Comparison of ENCODE assay signal across 13 cellular contexts in genomic region chr1:172338295-172338735, GRCh38.
A peak's percentile ranks its signal among the peaks of the same experiment; 100 is the strongest.
DNase-seq lines count a peak whose midpoint lies in the region; ATAC-seq, FAIRE-seq and TF ChIP-seq lines count a peak whose summit lies in the region.
"Had no signal": no experiment of that assay in that cellular context is flagged by ENCODE, and none has a peak within 500 bp of the region (broad histone marks: within the 10 kb centered on the region; RNA-seq: fewer than 3 reads in every experiment).

No MANE protein-coding gene starts in this region.

- SMC1A ChIA-PET in GM12878 (lab: Charles Lee; ENCODE audit: uncharacterized antibody, unreplicated experiment) = interaction anchor here (0.9 to 15.2 kb wide), 17 partner anchors 9 to 248 kb away, joined by 3 to 489 read pairs (median 4); no protein-coding TSS in a partner anchor

- peaks cover under 1% of the 10 kb centered on the region; the same call in 1 of the 2 replicates for H3K27me3 Mint-ChIP-seq in HFFc6 (ENCODE audit: insufficient read depth)

- H3K36me3 ChIP-seq in GM12878 (ENCODE audit: control insufficient read depth in 2 of 2, insufficient read depth in 2 of 2, low read length in 1 of 2) = no peaks in the 10 kb centered on the region; a peak in 1 of 4 replicates
- H3K36me3 ChIP-seq: cardiac muscle cell had no signal

- peak overlapping the region; percentile 58 for H3K4me2 ChIP-seq in GM12878 (ENCODE audit: control insufficient read depth, insufficient read depth)

- TF ChIP-seq CTCF in GM20000 (IDR thresholded peaks at IDR 0.05; ENCODE audit: extremely low read depth, missing control alignments) (no peak), GM12878 (IDR thresholded peaks at IDR 0.05 in 2 of 3, conservative IDR thresholded peaks at IDR 0.05 in 1 of 3; ENCODE audit: control insufficient read depth in 2 of 3, extremely low read depth in 1 of 3, insufficient read depth in 1 of 3, low read depth in 3 of 3, low read length in 3 of 3) (no peak), RWPE1 (conservative IDR thresholded peaks at IDR 0.05; ENCODE audit: low read depth) (no peak), HFFc6 (IDR thresholded peaks at IDR 0.05) (no peak)

- no peak overlapping the region for H3K4me3 Mint-ChIP-seq in HFFc6
- H3K4me3 Mint-ChIP-seq: WTC11 had no signal

- in situ Hi-C loops in GM12878 (cut with MboI) = no loop called here

- CTCF ChIA-PET in GM12878 (lab: Yijun Ruan, JAX) (interaction anchor here (0.9 to 10.8 kb wide), 11 partner anchors 11 to 336 kb away, joined by 3 to 153 read pairs (median 4); no protein-coding TSS in a partner anchor), RWPE1 (lab: Yijun Ruan, JAX) (no interaction called here)

- TF ChIP-seq POLR2A in GM12878 (IDR thresholded peaks at IDR 0.05; ENCODE audit: low read depth, low read length) = no peak

- peak overlapping the region; percentile 57 for H3K9ac ChIP-seq in GM12878 (ENCODE audit: control insufficient read depth, insufficient read depth, low read length)
- H3K9ac ChIP-seq: parathyroid adenoma had no signal

- no TSS peak for BruUV-seq in GM12878 (replicated peaks; lab: Mats Ljungman, UMichigan)

- H4K20me1 ChIP-seq in GM12878 (ENCODE audit: control insufficient read depth, insufficient read depth) = no peaks in the 10 kb centered on the region

- no peaks in the 10 kb centered on the region for H3K27me3 ChIP-seq in GM12878 (replicated peaks in 1 of 2; ENCODE audit: control insufficient read depth in 2 of 2, insufficient read depth in 2 of 2, low read length in 1 of 2)
- H3K27me3 ChIP-seq: cardiac muscle cell had no signal

- H3K27ac ChIP-seq in GM12878 (ENCODE audit: control insufficient read depth, insufficient read depth) (peak overlapping the region; percentile 98), RWPE1 (no peak overlapping the region)
- H3K27ac ChIP-seq: cardiac muscle cell, parathyroid adenoma had no signal

- peaks cover 18% of the 10 kb centered on the region for H3K4me1 Mint-ChIP-seq in HFFc6 (ENCODE audit: low read depth)

- intact Hi-C loops in GM12878 (cut with micrococcal nuclease; ENCODE audit: unreplicated experiment) = loop anchor here (1.0 to 5.0 kb wide), 3 partner anchors 20 to 248 kb away; no protein-coding TSS in a partner anchor

- DNase-seq in GM20000 (ENCODE audit: low spot score) = peak; percentile 25
- peak; percentile 4 for DNase-seq in NCI-H146 treated with DMSO at 0.1 percent for 48 hours (lab: John Stamatoyannopoulos, UW; ENCODE audit: unreplicated experiment)
- DNase-seq in GM12878 (ENCODE audit: low read depth, low spot score) = peak; percentile 74
- DNase-seq in GF-D8 (lab: John Stamatoyannopoulos, UW) = no peak
- no peak for DNase-seq in RWPE1 (ENCODE audit: low spot score)
- DNase-seq in epidermal melanocyte (ENCODE audit: insufficient read length, low spot score) = no peak
- no peak for DNase-seq in HFFc6
- DNase-seq: DND-41, MV-4-11 had no signal

- H3K4me1 ChIP-seq in GM12878 (ENCODE audit: control insufficient read depth, insufficient read depth, low read length) = peaks cover 44% of the 10 kb centered on the region
- H3K4me1 ChIP-seq: parathyroid adenoma had no signal

- H3K36me3 Mint-ChIP-seq in HFFc6 (ENCODE audit: low read depth) = no peaks in the 10 kb centered on the region
- H3K36me3 Mint-ChIP-seq: WTC11 had no signal

- H3K27ac Mint-ChIP-seq in HFFc6 = no peak overlapping the region
- H3K27ac Mint-ChIP-seq: WTC11 had no signal

- POLR2A ChIA-PET in GM12878 (lab: Charles Lee) = interaction anchor here (0.5 to 5.1 kb wide), 11 partner anchors 17 to 832 kb away, joined by 3 to 46 read pairs (median 5); no protein-coding TSS in a partner anchor
- POLR2A ChIA-PET in RWPE1 (lab: Yijun Ruan, JAX; ENCODE audit: low non-redundant PET) = no interaction called here

- no peak for FAIRE-seq in GM12878 (lab: Jason Lieb, UNC)

- H3K4me3 ChIP-seq in GM12878 = peak overlapping the region; percentile 28; the same call in 1 of the 2 replicates
- H3K4me3 ChIP-seq: cardiac muscle cell had no signal

- peak; percentile 37 for ATAC-seq in GM18498 (IDR thresholded peaks at IDR 0.05; ENCODE audit: unreplicated experiment)
- ATAC-seq in GM12878 = peak; percentile 74
- ATAC-seq: WTC11 had no signal

- TF ChIP-seq RAD21 in GM12878 (IDR thresholded peaks at IDR 0.05; ENCODE audit: insufficient read depth, low read depth, low read length) = no peak

- H2AFZ ChIP-seq in GM12878 (ENCODE audit: control insufficient read depth, low read depth, low read length) = peak overlapping the region; percentile 74
- H2AFZ ChIP-seq: parathyroid adenoma had no signal

- H3K9me3 ChIP-seq in GM12878 (replicated peaks; ENCODE audit: control insufficient read depth, insufficient read depth, low read length) = no peaks in the 10 kb centered on the region; the same call in 2 of the 3 replicates

- WGBS in GM12878 (ENCODE audit: insufficient coverage, insufficient replicate concordance, low lambda C conversion rate, missing lambda C conversion rate) = 5% methylated on average over 4 of the region's 4 CpGs

- peaks cover 11% of the 10 kb centered on the region for H3K79me2 ChIP-seq in GM12878 (ENCODE audit: control insufficient read depth, insufficient read depth, low read length)
- H3K79me2 ChIP-seq: parathyroid adenoma had no signal

- H3K9me3 Mint-ChIP-seq in HFFc6 = no peaks in the 10 kb centered on the region
- H3K9me3 Mint-ChIP-seq: WTC11 had no signal

- RAD21 ChIA-PET in GM12878 (lab: Charles Lee; ENCODE audit: unreplicated experiment) = interaction anchor here (0.7 to 13.2 kb wide), 15 partner anchors 9 to 218 kb away, joined by 3 to 407 read pairs (median 5); no protein-coding TSS in a partner anchor

- peak in 1 of 2 experiments; percentile 34; a peak in 1 of 4 replicates for TF ChIP-seq EP300 in GM12878 (IDR thresholded peaks at IDR 0.05; ENCODE audit: borderline replicate concordance in 1 of 2, control insufficient read depth in 1 of 2, low read depth in 2 of 2, low read length in 2 of 2)

TF ChIP-seq in GM12878, 131 proteins besides CTCF, POLR2A, EP300 and RAD21 (continues in another document):
- 0 out of 2 replicates have a peak, but pooled peaks have one; percentile 32 for TF ChIP-seq CBFB (IDR thresholded peaks at IDR 0.05; ENCODE audit: low read depth)
- no peak for TF ChIP-seq CBX5 (IDR thresholded peaks at IDR 0.05; ENCODE audit: low read depth)
- no peak for TF ChIP-seq SKIL (IDR thresholded peaks at IDR 0.05; ENCODE audit: low read depth, poor library complexity, severe bottlenecking)
- TF ChIP-seq TARDBP (IDR thresholded peaks at IDR 0.05; ENCODE audit: borderline replicate concordance) = no peak
- TF ChIP-seq HDGF (IDR thresholded peaks at IDR 0.05) = no peak
- TF ChIP-seq EED (IDR thresholded peaks at IDR 0.05; ENCODE audit: low read depth) = peak; percentile 78
- TF ChIP-seq CREB1 (IDR thresholded peaks at IDR 0.05; ENCODE audit: low read depth) = no peak
- TF ChIP-seq SREBF1 (IDR thresholded peaks at IDR 0.05; ENCODE audit: low read length) = no peak
- TF ChIP-seq SREBF2 (IDR thresholded peaks at IDR 0.05; ENCODE audit: low read length) = no peak
- TF ChIP-seq RELA (IDR thresholded peaks at IDR 0.05; ENCODE audit: borderline replicate concordance, partially characterized antibody) = no peak
- no peak for TF ChIP-seq NFXL1 (IDR thresholded peaks at IDR 0.05; ENCODE audit: borderline replicate concordance)
- 0 out of 2 replicates have a peak, but pooled peaks have one; percentile 28 for TF ChIP-seq PAX5 (IDR thresholded peaks at IDR 0.05; ENCODE audit: borderline replicate concordance, low read depth, low read length)
- peak; percentile 82 to 84 for TF ChIP-seq IKZF2 (IDR thresholded peaks at IDR 0.05)
- no peak for TF ChIP-seq SUZ12 (IDR thresholded peaks at IDR 0.05; ENCODE audit: unreplicated experiment)
- peak; percentile 91 for TF ChIP-seq IKZF1 (conservative IDR thresholded peaks at IDR 0.05)
- TF ChIP-seq CHD1 (IDR thresholded peaks at IDR 0.05; ENCODE audit: low read depth, low read length) = no peak
- 0 out of 2 replicates have a peak, but pooled peaks have one; percentile 18 for TF ChIP-seq ZNF217 (IDR thresholded peaks at IDR 0.05)
- TF ChIP-seq ATF7 (IDR thresholded peaks at IDR 0.05; ENCODE audit: low read depth) = peak; percentile 34; the same call in 1 of the 2 replicates
- peak; percentile 42; the same call in 1 of the 2 replicates for TF ChIP-seq MTA2 (IDR thresholded peaks at IDR 0.05; ENCODE audit: low read depth)
- peak; percentile 47 for TF ChIP-seq SPI1 (IDR thresholded peaks at IDR 0.05; ENCODE audit: borderline replicate concordance, insufficient read depth, low read depth, low read length)
- TF ChIP-seq DPF2 (IDR thresholded peaks at IDR 0.05) = peak; percentile 82
- no peak for TF ChIP-seq PAX8 (IDR thresholded peaks at IDR 0.05)
- TF ChIP-seq CEBPB (IDR thresholded peaks at IDR 0.05; ENCODE audit: borderline replicate concordance in 1 of 2, low read depth in 2 of 2, low read length in 2 of 2) = no peak
- no peak for TF ChIP-seq EZH2 (IDR thresholded peaks at IDR 0.05; ENCODE audit: borderline replicate concordance, control insufficient read depth, low read depth, low read length)
- TF ChIP-seq ZSCAN29 (IDR thresholded peaks at IDR 0.05) = no peak; the same call in 1 of the 2 replicates
- TF ChIP-seq SMC3 (IDR thresholded peaks at IDR 0.05; ENCODE audit: borderline replicate concordance, low read length) = no peak
- peak; percentile 82 for TF ChIP-seq TCF7 (IDR thresholded peaks at IDR 0.05; ENCODE audit: borderline replicate concordance)

Comparison
In these comparisons a context has a peak if more than half of its experiments do, and no peak if none do; other contexts are left out.
1. DNase-seq: peak in GM20000 (single experiment), NCI-H146 treated with DMSO at 0.1 percent for 48 hours (single experiment) and GM12878 (single experiment); none in GF-D8 (single experiment), RWPE1 (single experiment), epidermal melanocyte (single experiment) and HFFc6 (single experiment).